Comparison of ENCODE assay signal across 1 cellular context in the genomic region with DNA sequence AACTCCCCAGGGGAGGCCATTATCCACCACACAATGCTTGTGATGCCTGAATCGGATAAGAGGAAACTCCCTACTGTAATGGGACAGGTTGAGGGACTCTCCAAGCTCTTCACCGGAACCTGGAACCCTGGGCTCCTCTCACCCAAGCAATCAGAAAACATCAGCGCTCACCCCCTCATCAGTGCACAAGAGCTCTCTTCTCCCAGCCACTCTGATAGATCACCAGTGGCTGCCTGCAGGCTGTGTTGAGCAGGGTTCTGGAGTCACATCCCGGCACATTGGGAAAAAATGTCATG.
TF ChIP-seq lines count a peak whose summit lies in the region.

No MANE protein-coding gene starts in this region.

TF ChIP-seq in GM23338, 12 proteins besides CTCF, POLR2A, EP300 and RAD21 (continued from another document):
- TF ChIP-seq, protein P1, sequence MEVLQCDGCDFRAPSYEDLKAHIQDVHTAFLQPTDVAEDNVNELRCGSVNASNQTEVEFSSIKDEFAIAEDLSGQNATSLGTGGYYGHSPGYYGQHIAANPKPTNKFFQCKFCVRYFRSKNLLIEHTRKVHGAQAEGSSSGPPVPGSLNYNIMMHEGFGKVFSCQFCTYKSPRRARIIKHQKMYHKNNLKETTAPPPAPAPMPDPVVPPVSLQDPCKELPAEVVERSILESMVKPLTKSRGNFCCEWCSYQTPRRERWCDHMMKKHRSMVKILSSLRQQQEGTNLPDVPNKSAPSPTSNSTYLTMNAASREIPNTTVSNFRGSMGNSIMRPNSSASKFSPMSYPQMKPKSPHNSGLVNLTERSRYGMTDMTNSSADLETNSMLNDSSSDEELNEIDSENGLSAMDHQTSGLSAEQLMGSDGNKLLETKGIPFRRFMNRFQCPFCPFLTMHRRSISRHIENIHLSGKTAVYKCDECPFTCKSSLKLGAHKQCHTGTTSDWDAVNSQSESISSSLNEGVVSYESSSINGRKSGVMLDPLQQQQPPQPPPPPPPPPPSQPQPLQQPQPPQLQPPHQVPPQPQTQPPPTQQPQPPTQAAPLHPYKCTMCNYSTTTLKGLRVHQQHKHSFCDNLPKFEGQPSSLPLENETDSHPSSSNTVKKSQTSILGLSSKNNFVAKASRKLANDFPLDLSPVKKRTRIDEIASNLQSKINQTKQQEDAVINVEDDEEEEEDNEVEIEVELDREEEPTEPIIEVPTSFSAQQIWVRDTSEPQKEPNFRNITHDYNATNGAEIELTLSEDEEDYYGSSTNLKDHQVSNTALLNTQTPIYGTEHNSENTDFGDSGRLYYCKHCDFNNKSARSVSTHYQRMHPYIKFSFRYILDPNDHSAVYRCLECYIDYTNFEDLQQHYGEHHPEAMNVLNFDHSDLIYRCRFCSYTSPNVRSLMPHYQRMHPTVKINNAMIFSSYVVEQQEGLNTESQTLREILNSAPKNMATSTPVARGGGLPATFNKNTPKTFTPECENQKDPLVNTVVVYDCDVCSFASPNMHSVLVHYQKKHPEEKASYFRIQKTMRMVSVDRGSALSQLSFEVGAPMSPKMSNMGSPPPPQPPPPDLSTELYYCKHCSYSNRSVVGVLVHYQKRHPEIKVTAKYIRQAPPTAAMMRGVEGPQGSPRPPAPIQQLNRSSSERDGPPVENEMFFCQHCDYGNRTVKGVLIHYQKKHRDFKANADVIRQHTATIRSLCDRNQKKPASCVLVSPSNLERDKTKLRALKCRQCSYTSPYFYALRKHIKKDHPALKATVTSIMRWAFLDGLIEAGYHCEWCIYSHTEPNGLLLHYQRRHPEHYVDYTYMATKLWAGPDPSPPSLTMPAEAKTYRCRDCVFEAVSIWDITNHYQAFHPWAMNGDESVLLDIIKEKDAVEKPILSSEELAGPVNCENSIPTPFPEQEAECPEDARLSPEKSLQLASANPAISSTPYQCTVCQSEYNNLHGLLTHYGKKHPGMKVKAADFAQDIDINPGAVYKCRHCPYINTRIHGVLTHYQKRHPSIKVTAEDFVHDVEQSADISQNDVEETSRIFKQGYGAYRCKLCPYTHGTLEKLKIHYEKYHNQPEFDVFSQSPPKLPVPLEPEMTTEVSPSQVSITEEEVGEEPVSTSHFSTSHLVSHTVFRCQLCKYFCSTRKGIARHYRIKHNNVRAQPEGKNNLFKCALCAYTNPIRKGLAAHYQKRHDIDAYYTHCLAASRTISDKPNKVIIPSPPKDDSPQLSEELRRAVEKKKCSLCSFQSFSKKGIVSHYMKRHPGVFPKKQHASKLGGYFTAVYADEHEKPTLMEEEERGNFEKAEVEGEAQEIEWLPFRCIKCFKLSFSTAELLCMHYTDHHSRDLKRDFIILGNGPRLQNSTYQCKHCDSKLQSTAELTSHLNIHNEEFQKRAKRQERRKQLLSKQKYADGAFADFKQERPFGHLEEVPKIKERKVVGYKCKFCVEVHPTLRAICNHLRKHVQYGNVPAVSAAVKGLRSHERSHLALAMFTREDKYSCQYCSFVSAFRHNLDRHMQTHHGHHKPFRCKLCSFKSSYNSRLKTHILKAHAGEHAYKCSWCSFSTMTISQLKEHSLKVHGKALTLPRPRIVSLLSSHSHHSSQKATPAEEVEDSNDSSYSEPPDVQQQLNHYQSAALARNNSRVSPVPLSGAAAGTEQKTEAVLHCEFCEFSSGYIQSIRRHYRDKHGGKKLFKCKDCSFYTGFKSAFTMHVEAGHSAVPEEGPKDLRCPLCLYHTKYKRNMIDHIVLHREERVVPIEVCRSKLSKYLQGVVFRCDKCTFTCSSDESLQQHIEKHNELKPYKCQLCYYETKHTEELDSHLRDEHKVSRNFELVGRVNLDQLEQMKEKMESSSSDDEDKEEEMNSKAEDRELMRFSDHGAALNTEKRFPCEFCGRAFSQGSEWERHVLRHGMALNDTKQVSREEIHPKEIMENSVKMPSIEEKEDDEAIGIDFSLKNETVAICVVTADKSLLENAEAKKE (CRISPR knock-in tag; IDR thresholded peaks at IDR 0.05) = no peak
- TF ChIP-seq ZNF114 (CRISPR knock-in tag; IDR thresholded peaks at IDR 0.05) (no peak), STAT1 (IDR thresholded peaks at IDR 0.05; ENCODE audit: unreplicated experiment) (no peak), CREB1 (CRISPR knock-in tag; IDR thresholded peaks at IDR 0.05; ENCODE audit: low read depth) (no peak), EZH2phosphoT487 (IDR thresholded peaks at IDR 0.05; ENCODE audit: unreplicated experiment) (no peak)
- TF ChIP-seq, protein P2, sequence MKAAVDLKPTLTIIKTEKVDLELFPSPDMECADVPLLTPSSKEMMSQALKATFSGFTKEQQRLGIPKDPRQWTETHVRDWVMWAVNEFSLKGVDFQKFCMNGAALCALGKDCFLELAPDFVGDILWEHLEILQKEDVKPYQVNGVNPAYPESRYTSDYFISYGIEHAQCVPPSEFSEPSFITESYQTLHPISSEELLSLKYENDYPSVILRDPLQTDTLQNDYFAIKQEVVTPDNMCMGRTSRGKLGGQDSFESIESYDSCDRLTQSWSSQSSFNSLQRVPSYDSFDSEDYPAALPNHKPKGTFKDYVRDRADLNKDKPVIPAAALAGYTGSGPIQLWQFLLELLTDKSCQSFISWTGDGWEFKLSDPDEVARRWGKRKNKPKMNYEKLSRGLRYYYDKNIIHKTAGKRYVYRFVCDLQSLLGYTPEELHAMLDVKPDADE (IDR thresholded peaks at IDR 0.05) = no peak
